11 cellular contexts compared by ENCODE assay signal in the genomic region with DNA sequence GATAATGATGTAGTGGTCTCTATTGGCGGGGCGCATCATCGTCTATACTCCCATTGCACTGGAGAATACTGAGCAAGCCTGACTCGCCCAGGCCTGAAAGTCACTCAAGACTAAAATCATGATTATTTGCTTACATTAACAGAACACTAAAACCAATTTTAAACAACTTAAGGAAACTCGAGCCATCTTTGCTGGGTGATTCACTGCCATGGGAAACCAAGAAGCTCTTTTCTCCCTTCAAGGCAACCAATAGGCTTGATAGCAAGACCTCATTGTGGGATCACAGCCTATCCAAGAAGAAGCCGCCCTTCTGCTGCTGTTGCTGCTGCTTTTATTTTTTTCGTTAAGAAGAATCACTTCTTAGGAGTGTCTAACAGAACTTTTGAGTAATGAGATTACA.
DNase-seq lines count a peak whose midpoint lies in the region; FAIRE-seq and TF ChIP-seq lines count a peak whose summit lies in the region.
"Had no signal": no experiment of that assay in that cellular context is flagged by ENCODE, and none has a peak within 500 bp of the region (broad histone marks: within the 10 kb centered on the region; RNA-seq: fewer than 3 reads in every experiment).

No MANE protein-coding gene starts in this region.

- peaks cover 12% of the 10 kb centered on the region for H3K36me3 Mint-ChIP-seq in nephron progenitor cell (ENCODE audit: low read depth)
- H3K36me3 Mint-ChIP-seq in activated T-helper 1 cell treated with anti-CD3 and anti-CD28 coated beads, Interleukin-12 subunit alpha, Interleukin-12 subunit beta, Interleukin-2, Interleukin-4 antibody, amounts not matched to agents 30 ng/mL and 10 ng/mL and 1 ng/mL, durations not matched to agents 14 hours and 24 hours and 36 hours (ENCODE audit: low read depth): peaks cover 40% of the 10 kb centered on the region

- DNase-seq in AG20443 (ENCODE audit: low spot score) (peak; percentile 45), HS-5 (ENCODE audit: low read depth) (peak; percentile 56), bronchial epithelial cell (ENCODE audit: low read depth) (peak; percentile 60), nephron progenitor cell (no peak), hippocampal formation (lab: John Stamatoyannopoulos, UW) (no peak), RPMI8226 (no peak)
- no peak for DNase-seq in activated T-helper 1 cell treated with anti-CD3 and anti-CD28 coated beads, Interleukin-12 subunit alpha, Interleukin-12 subunit beta, Interleukin-2, Interleukin-4 antibody, amounts not matched to agents 30 ng/mL and 10 ng/mL and 1 ng/mL, durations not matched to agents 14 hours and 24 hours and 36 hours (ENCODE audit: low spot score)
- DNase-seq in activated CD8-positive, alpha-beta memory T cell treated with anti-CD3 and anti-CD28 coated beads for 24 hours: no peak
- DNase-seq: activated effector memory CD4-positive, alpha-beta T cell treated with anti-CD3 and anti-CD28 coated beads, Interleukin-2, amount 50 U/mL, for 16 hours; NCI-H446 had no signal

- intact Hi-C loops in activated T-helper 1 cell treated with anti-CD3 and anti-CD28 coated beads, Interleukin-12 subunit alpha, Interleukin-12 subunit beta, Interleukin-2, Interleukin-4 antibody, amounts not matched to agents 30 ng/mL and 10 ng/mL and 1 ng/mL, durations not matched to agents 14 hours and 24 hours and 36 hours (cut with micrococcal nuclease): no loop called here

- H3K4me1 Mint-ChIP-seq in nephron progenitor cell: peaks cover 47% of the 10 kb centered on the region
- H3K4me1 Mint-ChIP-seq in activated T-helper 1 cell treated with anti-CD3 and anti-CD28 coated beads, Interleukin-12 subunit alpha, Interleukin-12 subunit beta, Interleukin-2, Interleukin-4 antibody, amounts not matched to agents 30 ng/mL and 10 ng/mL and 1 ng/mL, durations not matched to agents 14 hours and 24 hours and 36 hours (ENCODE audit: low read depth): peaks cover 71% of the 10 kb centered on the region

- no peak for FAIRE-seq in bronchial epithelial cell (lab: Jason Lieb, UNC)

- H3K4me3 ChIP-seq in bronchial epithelial cell (ENCODE audit: low read depth, low read length): no peak overlapping the region

- H3K36me3 ChIP-seq in bronchial epithelial cell (ENCODE audit: control insufficient read depth, insufficient read depth, low read length): no peaks in the 10 kb centered on the region

- H3K9me3 Mint-ChIP-seq in nephron progenitor cell: no peaks in the 10 kb centered on the region
- no peaks in the 10 kb centered on the region for H3K9me3 Mint-ChIP-seq in activated T-helper 1 cell treated with anti-CD3 and anti-CD28 coated beads, Interleukin-12 subunit alpha, Interleukin-12 subunit beta, Interleukin-2, Interleukin-4 antibody, amounts not matched to agents 30 ng/mL and 10 ng/mL and 1 ng/mL, durations not matched to agents 14 hours and 24 hours and 36 hours
- H3K9me3 Mint-ChIP-seq: T-helper 1 cell treated with Interleukin-12 subunit alpha and Interleukin-12 subunit beta and Interleukin-4 antibody, amounts not matched to agents 30 μg/mL and 1 μg/mL, for 36 hours had no signal

- H3K4me3 Mint-ChIP-seq in nephron progenitor cell: no peak overlapping the region
- no peak overlapping the region for H3K4me3 Mint-ChIP-seq in activated T-helper 1 cell treated with anti-CD3 and anti-CD28 coated beads, Interleukin-12 subunit alpha, Interleukin-12 subunit beta, Interleukin-2, Interleukin-4 antibody, amounts not matched to agents 30 ng/mL and 10 ng/mL and 1 ng/mL, durations not matched to agents 14 hours and 24 hours and 36 hours
- H3K4me3 Mint-ChIP-seq: T-helper 1 cell treated with Interleukin-12 subunit alpha and Interleukin-12 subunit beta and Interleukin-4 antibody, amounts not matched to agents 30 μg/mL and 1 μg/mL, for 36 hours had no signal

- peak overlapping the region; percentile 81 for H3K27ac Mint-ChIP-seq in nephron progenitor cell
- no peak overlapping the region for H3K27ac Mint-ChIP-seq in activated T-helper 1 cell treated with anti-CD3 and anti-CD28 coated beads, Interleukin-12 subunit alpha, Interleukin-12 subunit beta, Interleukin-2, Interleukin-4 antibody, amounts not matched to agents 30 ng/mL and 10 ng/mL and 1 ng/mL, durations not matched to agents 14 hours and 24 hours and 36 hours
- H3K27ac Mint-ChIP-seq: T-helper 1 cell treated with Interleukin-12 subunit alpha and Interleukin-12 subunit beta and Interleukin-4 antibody, amounts not matched to agents 30 μg/mL and 1 μg/mL, for 36 hours had no signal

- no peaks in the 10 kb centered on the region for H3K27me3 Mint-ChIP-seq in nephron progenitor cell (ENCODE audit: low read depth, poor library complexity)
- peaks cover 2% of the 10 kb centered on the region for H3K27me3 Mint-ChIP-seq in activated T-helper 1 cell treated with anti-CD3 and anti-CD28 coated beads, Interleukin-12 subunit alpha, Interleukin-12 subunit beta, Interleukin-2, Interleukin-4 antibody, amounts not matched to agents 30 ng/mL and 10 ng/mL and 1 ng/mL, durations not matched to agents 14 hours and 24 hours and 36 hours (ENCODE audit: insufficient read depth)

- TF ChIP-seq CTCF in bronchial epithelial cell (IDR thresholded peaks at IDR 0.05; ENCODE audit: insufficient read depth, low read length, severe bottlenecking) (no peak), nephron progenitor cell (IDR thresholded peaks at IDR 0.05) (no peak)

- H3K27me3 ChIP-seq in bronchial epithelial cell (ENCODE audit: control insufficient read depth, insufficient read depth, low read length): no peaks in the 10 kb centered on the region

Comparison
In these comparisons a context has a peak if more than half of its experiments do, and no peak if none do; other contexts are left out.
1. DNase-seq: peak in AG20443 (single experiment), HS-5 (single experiment) and bronchial epithelial cell (single experiment); none in nephron progenitor cell (single experiment), hippocampal formation (0 of 2), RPMI8226 (single experiment), activated T-helper 1 cell treated with anti-CD3 and anti-CD28 coated beads, Interleukin-12 subunit alpha, Interleukin-12 subunit beta, Interleukin-2, Interleukin-4 antibody, amounts not matched to agents 30 ng/mL and 10 ng/mL and 1 ng/mL, durations not matched to agents 14 hours and 24 hours and 36 hours (single experiment) and activated CD8-positive, alpha-beta memory T cell treated with anti-CD3 and anti-CD28 coated beads for 24 hours (single experiment).